In the genomic region with DNA sequence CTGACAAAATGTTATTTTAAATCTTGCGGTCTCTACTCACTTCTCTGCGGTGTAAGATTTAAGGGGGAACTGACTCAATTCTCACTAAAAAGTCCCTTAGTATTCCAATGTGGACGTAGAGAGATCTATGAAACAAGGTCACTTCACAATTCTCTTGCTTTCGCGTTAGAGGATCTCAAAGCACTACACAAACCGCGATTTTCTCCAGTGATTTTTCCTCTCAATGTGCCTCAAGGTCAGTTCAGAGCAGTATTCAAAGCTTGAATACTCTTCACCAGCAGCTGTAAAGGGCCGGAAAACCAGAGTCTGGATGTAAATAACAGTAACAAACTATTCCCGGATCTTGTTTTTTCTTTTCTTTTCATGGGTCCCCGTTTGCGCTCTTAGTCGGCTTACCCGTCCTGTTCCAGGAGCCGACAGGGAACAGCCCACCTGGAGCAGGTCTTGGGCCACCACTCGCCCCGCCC, we compare ENCODE assay signal across 10 cellular contexts.
A peak's percentile ranks its signal among the peaks of the same experiment; 100 is the strongest.
DNase-seq lines count a peak whose midpoint lies in the region; ATAC-seq and TF ChIP-seq lines count a peak whose summit lies in the region.
"Had no signal": no experiment of that assay in that cellular context is flagged by ENCODE, and none has a peak within 500 bp of the region (broad histone marks: within the 10 kb centered on the region; RNA-seq: fewer than 3 reads in every experiment).

No MANE protein-coding gene starts in this region.

- H3K79me1 ChIP-seq in mesendoderm (ENCODE audit: low read length), result no peaks in the 10 kb centered on the region

- no CpG with 5 or more reads among the region's 16 CpGs for WGBS in mesendoderm (ENCODE audit: extremely low coverage, insufficient coverage, low lambda C conversion rate)

- CTCF ChIA-PET in activated CD4-positive, alpha-beta T cell treated with anti-CD3 and anti-CD28 coated beads for 36 hours (lab: Charles Lee), result interaction anchor here (0.6 to 1.2 kb wide), 4 partner anchors 359 to 719 kb away, joined by 3 read pairs; no protein-coding TSS in a partner anchor

- H3K27ac ChIP-seq in duodenal mucosa (ENCODE audit: low read depth, low read length) (no peak overlapping the region), mesendoderm (ENCODE audit: low read depth, low read length) (no peak overlapping the region), upper lobe of right lung (no peak overlapping the region), foreskin keratinocyte (no peak overlapping the region)

- intact Hi-C loops in activated CD4-positive, alpha-beta T cell treated with anti-CD3 and anti-CD28 coated beads for 36 hours (cut with DNase I, micrococcal nuclease), result loop anchor here (2.0 to 5.0 kb wide), 7 partner anchors 128 to 728 kb away; a partner anchor contains a TSS
- intact Hi-C loops in upper lobe of right lung (cut with DNase I), result no loop called here

- no peak overlapping the region for H2BK5ac ChIP-seq in mesendoderm (ENCODE audit: low read length)

- no peak overlapping the region for H4K8ac ChIP-seq in mesendoderm (ENCODE audit: low read depth, low read length)

- H4K5ac ChIP-seq in mesendoderm (ENCODE audit: low read length), result no peak overlapping the region

- POLR2A ChIA-PET in activated CD4-positive, alpha-beta T cell treated with anti-CD3 and anti-CD28 coated beads for 36 hours (lab: Charles Lee), result no interaction called here

- no peaks in the 10 kb centered on the region for H3K79me2 ChIP-seq in mesendoderm (ENCODE audit: control insufficient read depth, insufficient read depth, low read length)

- H3K18ac ChIP-seq in mesendoderm (ENCODE audit: low read length), result no peak overlapping the region

- H3K36me3 ChIP-seq in duodenal mucosa (ENCODE audit: control insufficient read depth in 1 of 2, insufficient read depth in 2 of 2, low read length in 2 of 2) (no peaks in the 10 kb centered on the region), mesendoderm (ENCODE audit: control insufficient read depth, insufficient read depth, low read length) (no peaks in the 10 kb centered on the region), upper lobe of right lung (no peaks in the 10 kb centered on the region)

- DNase-seq in activated CD4-positive, alpha-beta T cell treated with anti-CD3 and anti-CD28 coated beads for 36 hours, result peak; percentile 30
- no peak for DNase-seq in activated CD4-positive, alpha-beta T cell treated with anti-CD3 and anti-CD28 coated beads for 4 hours
- DNase-seq in mesendoderm, result no peak
- DNase-seq in upper lobe of right lung, result peak; percentile 83
- no peak for DNase-seq in foreskin keratinocyte
- no peak for DNase-seq in chondrocyte (ENCODE audit: low spot score)
- no peak for DNase-seq in activated naive CD4-positive, alpha-beta T cell treated with anti-CD3 and anti-CD28 coated beads, Interleukin-2, amount 50 U/mL, for 16 hours
- DNase-seq: activated CD4-positive, alpha-beta T cell treated with anti-CD3 and anti-CD28 coated beads, Interleukin-2, amount 50 U/mL, for 1 hour had no signal

- H3K4me1 ChIP-seq in duodenal mucosa (ENCODE audit: control insufficient read depth in 1 of 2, insufficient read depth in 2 of 2, low read length in 2 of 2), result peaks cover 24 to 37% of the 10 kb centered on the region in 2 donors
- peaks cover 3% of the 10 kb centered on the region for H3K4me1 ChIP-seq in mesendoderm (ENCODE audit: control insufficient read depth, low read depth, low read length)
- peaks cover 19% of the 10 kb centered on the region for H3K4me1 ChIP-seq in upper lobe of right lung
- no peaks in the 10 kb centered on the region for H3K4me1 ChIP-seq in foreskin keratinocyte

- no peak overlapping the region for H2BK120ac ChIP-seq in mesendoderm (ENCODE audit: low read depth, low read length)

- peaks cover 30% of the 10 kb centered on the region for H3K27me3 Mint-ChIP-seq in activated CD4-positive, alpha-beta T cell treated with anti-CD3 and anti-CD28 coated beads for 36 hours
- H3K27me3 Mint-ChIP-seq in chondrocyte (ENCODE audit: low read depth), result peaks cover 31% of the 10 kb centered on the region

- H3K4me2 ChIP-seq in mesendoderm (ENCODE audit: low read length), result peak overlapping the region; percentile 73

- no peak overlapping the region for H2BK15ac ChIP-seq in mesendoderm (replicated peaks; ENCODE audit: low read depth)

- no peak overlapping the region for H2AK5ac ChIP-seq in mesendoderm (ENCODE audit: low read length)

- H3K4ac ChIP-seq in mesendoderm (ENCODE audit: low read depth, low read length), result no peak overlapping the region

- peaks cover 4% of the 10 kb centered on the region for H3K9me3 Mint-ChIP-seq in activated CD4-positive, alpha-beta T cell treated with anti-CD3 and anti-CD28 coated beads for 36 hours (ENCODE audit: low read depth)
- H3K9me3 Mint-ChIP-seq in chondrocyte (ENCODE audit: low read depth), result no peaks in the 10 kb centered on the region

- peak overlapping the region; percentile 75 to 82 for H3K4me3 ChIP-seq in duodenal mucosa (ENCODE audit: low read depth in 1 of 2, low read length in 2 of 2)
- H3K4me3 ChIP-seq in mesendoderm (ENCODE audit: low read length), result no peak overlapping the region
- H3K4me3 ChIP-seq in upper lobe of right lung, result peak overlapping the region; percentile 49

- H3K36me3 Mint-ChIP-seq in activated CD4-positive, alpha-beta T cell treated with anti-CD3 and anti-CD28 coated beads for 36 hours (ENCODE audit: low read depth), result peaks cover 1% of the 10 kb centered on the region
- H3K36me3 Mint-ChIP-seq in chondrocyte (ENCODE audit: low read depth), result no peaks in the 10 kb centered on the region

- H3K9me3 ChIP-seq in duodenal mucosa (ENCODE audit: control insufficient read depth in 1 of 2, low read length in 2 of 2), result no peaks in the 10 kb centered on the region
- H3K9me3 ChIP-seq in upper lobe of right lung, result no peaks in the 10 kb centered on the region

- no peak overlapping the region for H3K4me3 Mint-ChIP-seq in activated CD4-positive, alpha-beta T cell treated with anti-CD3 and anti-CD28 coated beads for 36 hours
- H3K4me3 Mint-ChIP-seq in chondrocyte (ENCODE audit: unreplicated experiment), result no peak overlapping the region
- H3K4me3 Mint-ChIP-seq: memory B cell had no signal

- TF ChIP-seq CTCF in upper lobe of right lung (IDR thresholded peaks at IDR 0.05), result no peak
- TF ChIP-seq CTCF in foreskin keratinocyte (conservative IDR thresholded peaks at IDR 0.05), result no peak
- no peak for TF ChIP-seq CTCF in chondrocyte (IDR thresholded peaks at IDR 0.05)

- no peak overlapping the region for H3K56ac ChIP-seq in mesendoderm (ENCODE audit: low read length)

- H3K23ac ChIP-seq in mesendoderm (ENCODE audit: low read length), result no peak overlapping the region

- ATAC-seq in activated CD4-positive, alpha-beta T cell treated with anti-CD3 and anti-CD28 coated beads for 36 hours, result no peak
- ATAC-seq in upper lobe of right lung (no peak), foreskin keratinocyte (no peak)

- peaks cover 13% of the 10 kb centered on the region for H3K4me1 Mint-ChIP-seq in activated CD4-positive, alpha-beta T cell treated with anti-CD3 and anti-CD28 coated beads for 36 hours
- peaks cover 3% of the 10 kb centered on the region for H3K4me1 Mint-ChIP-seq in chondrocyte (ENCODE audit: low read depth)

- no peak overlapping the region for H3K27ac Mint-ChIP-seq in activated CD4-positive, alpha-beta T cell treated with anti-CD3 and anti-CD28 coated beads for 36 hours
- no peak overlapping the region for H3K27ac Mint-ChIP-seq in chondrocyte (ENCODE audit: unreplicated experiment)
- H3K27ac Mint-ChIP-seq: memory B cell had no signal

- H3K9ac ChIP-seq in duodenal mucosa (ENCODE audit: low read depth in 1 of 2, low read length in 2 of 2) (peak overlapping the region; percentile 24 to 53), mesendoderm (ENCODE audit: low read length) (no peak overlapping the region)

- H3K27me3 ChIP-seq in duodenal mucosa (ENCODE audit: control insufficient read depth in 1 of 2, insufficient read depth in 2 of 2, low read length in 2 of 2) (peaks cover 22 to 45% of the 10 kb centered on the region in 2 donors), mesendoderm (ENCODE audit: insufficient read depth, low read length, poor library complexity) (peaks cover 33% of the 10 kb centered on the region), upper lobe of right lung (peaks cover 28% of the 10 kb centered on the region), foreskin keratinocyte (peaks cover 75% of the 10 kb centered on the region)

Comparison
In these comparisons a context has a peak if more than half of its experiments do, and no peak if none do; other contexts are left out.
1. DNase-seq: peak in activated CD4-positive, alpha-beta T cell treated with anti-CD3 and anti-CD28 coated beads for 36 hours (single experiment) and upper lobe of right lung (single experiment); none in activated CD4-positive, alpha-beta T cell treated with anti-CD3 and anti-CD28 coated beads for 4 hours (0 of 2), mesendoderm (single experiment), foreskin keratinocyte (0 of 2), chondrocyte (single experiment) and activated naive CD4-positive, alpha-beta T cell treated with anti-CD3 and anti-CD28 coated beads, Interleukin-2, amount 50 U/mL, for 16 hours (single experiment).